10 cellular contexts compared by ENCODE assay signal in the genomic region with DNA sequence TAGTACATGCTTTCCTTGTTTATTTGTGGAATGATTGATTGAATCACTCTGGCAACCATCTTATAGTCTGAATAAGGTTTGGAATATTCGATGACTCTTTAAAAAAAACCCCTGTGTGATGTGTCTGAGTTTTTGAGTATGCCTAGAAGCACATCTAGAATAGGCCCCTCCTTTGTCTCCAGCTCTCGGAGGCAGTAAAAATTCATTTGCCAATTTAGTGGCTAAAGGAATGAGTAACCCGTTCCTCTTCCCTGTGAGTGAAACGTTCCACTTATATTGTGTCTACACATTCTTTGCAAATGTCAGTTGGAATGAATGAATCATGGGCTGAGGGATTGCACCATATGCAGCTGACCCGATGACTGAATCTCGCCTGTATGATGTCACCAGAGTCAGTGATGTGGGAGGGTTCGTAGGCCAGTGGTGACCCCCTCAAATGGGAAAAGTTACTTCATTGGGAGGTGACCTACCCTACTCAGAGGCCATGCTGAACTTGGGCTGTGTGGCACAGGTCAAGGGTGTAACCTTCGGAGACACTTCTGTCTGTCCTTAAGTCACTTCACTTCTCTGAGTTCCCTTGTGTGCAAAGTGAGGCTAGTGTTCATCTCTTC. TPM values are rescaled to one million over a fixed set of nuclear protein-coding genes. Genes with fewer than 3 reads are reported as not detected.
DNase-seq lines count a peak whose midpoint lies in the region; FAIRE-seq and TF ChIP-seq lines count a peak whose summit lies in the region.
"Had no signal": no experiment of that assay in that cellular context is flagged by ENCODE, and none has a peak within 500 bp of the region (broad histone marks: within the 10 kb centered on the region; RNA-seq: fewer than 3 reads in every experiment).

No MANE protein-coding gene starts in this region.

- no peaks in the 10 kb centered on the region for H4K20me1 ChIP-seq in keratinocyte (ENCODE audit: control insufficient read depth, extremely low read depth, insufficient read depth, low read length)

- H3K9me1 ChIP-seq in keratinocyte (ENCODE audit: control insufficient read depth, extremely low read depth, insufficient read depth, low read length): peaks cover 2% of the 10 kb centered on the region

- H3K4me3 ChIP-seq in ACC112 (ENCODE audit: low read depth, low read length) (no peak overlapping the region), keratinocyte (ENCODE audit: control insufficient read depth in 2 of 3, extremely low read depth in 1 of 3, insufficient read depth in 2 of 3, low read depth in 1 of 3, low read length in 3 of 3) (no peak overlapping the region)

- H3K4me1 Mint-ChIP-seq in HFFc6 (ENCODE audit: low read depth) (peaks cover 55% of the 10 kb centered on the region), endothelial cell (ENCODE audit: unreplicated experiment) (peaks cover 3% of the 10 kb centered on the region)

- FAIRE-seq in keratinocyte (lab: Jason Lieb, UNC): peak; percentile 64

- no peak for TF ChIP-seq CTCF in HFFc6 (IDR thresholded peaks at IDR 0.05)
- TF ChIP-seq CTCF in keratinocyte (optimal IDR thresholded peaks at IDR 0.05 in 1 of 3, IDR thresholded peaks at IDR 0.05 in 1 of 3, conservative IDR thresholded peaks at IDR 0.05 in 1 of 3; ENCODE audit: extremely low read depth in 1 of 3, insufficient read depth in 2 of 3, low read length in 3 of 3): no peak
- TF ChIP-seq CTCF in endothelial cell (IDR thresholded peaks at IDR 0.05; ENCODE audit: unreplicated experiment): no peak

- DNase-seq in HFFc6 (peak; percentile 100), keratinocyte (ENCODE audit: low read depth, low spot score) (peak; percentile 89), endothelial cell (ENCODE audit: low spot score) (no peak), substantia nigra (lab: John Stamatoyannopoulos, UW) (no peak), anterior cingulate cortex (lab: John Stamatoyannopoulos, UW) (no peak)
- peak; percentile 69 to 72 for DNase-seq in activated T-cell treated with anti-CD3 and anti-CD28 coated beads, Interleukin-2, amount 50 U/mL, for 48 hours
- no peak for DNase-seq in effector CD8-positive, alpha-beta T cell (lab: John Stamatoyannopoulos, UW)
- DNase-seq: naive B cell had no signal

- peak overlapping the region; percentile 29 for H3K4me2 ChIP-seq in keratinocyte (ENCODE audit: control insufficient read depth, extremely low read depth, insufficient read depth, low read depth, low read length)
- H3K4me2 ChIP-seq: KMS-11 had no signal

- H3K9me3 Mint-ChIP-seq in HFFc6 (no peaks in the 10 kb centered on the region), endothelial cell (ENCODE audit: unreplicated experiment) (no peaks in the 10 kb centered on the region)
- H3K9me3 Mint-ChIP-seq: naive B cell had no signal

- H3K79me2 ChIP-seq in ACC112 (ENCODE audit: control insufficient read depth, insufficient read depth, low read length, unreplicated experiment) (no peaks in the 10 kb centered on the region), keratinocyte (ENCODE audit: control insufficient read depth, insufficient read depth, low read length) (no peaks in the 10 kb centered on the region)

- H3K4me1 ChIP-seq in ACC112 (ENCODE audit: control insufficient read depth, insufficient read depth, low read length, unreplicated experiment) (peaks cover 30% of the 10 kb centered on the region), keratinocyte (ENCODE audit: control insufficient read depth, extremely low read depth, insufficient read depth, low read length) (peaks cover 33% of the 10 kb centered on the region)

- peaks cover 5% of the 10 kb centered on the region for H3K27me3 Mint-ChIP-seq in HFFc6 (ENCODE audit: insufficient read depth)
- H3K27me3 Mint-ChIP-seq in endothelial cell (ENCODE audit: unreplicated experiment): peaks cover 5% of the 10 kb centered on the region

- no peaks in the 10 kb centered on the region for H3K36me3 Mint-ChIP-seq in HFFc6 (ENCODE audit: low read depth)
- peaks cover 2% of the 10 kb centered on the region for H3K36me3 Mint-ChIP-seq in endothelial cell (ENCODE audit: low read depth, unreplicated experiment)
- H3K36me3 Mint-ChIP-seq: naive B cell had no signal

- H3K9me3 ChIP-seq in keratinocyte (ENCODE audit: control insufficient read depth, low read depth, low read length): no peaks in the 10 kb centered on the region

- dilution Hi-C loops in keratinocyte (cut with MboI; ENCODE audit: extremely low pct_ligation_motif_present, low sequenced_read_pairs): no loop called here

- H2AFZ ChIP-seq in ACC112 (ENCODE audit: low read length, unreplicated experiment) (no peak overlapping the region), keratinocyte (ENCODE audit: control insufficient read depth, low read length) (no peak overlapping the region)

- H3K4me3 Mint-ChIP-seq in HFFc6 (peak overlapping the region; percentile 55), endothelial cell (ENCODE audit: unreplicated experiment) (no peak overlapping the region)

- H3K36me3 ChIP-seq in ACC112 (ENCODE audit: insufficient read depth, low read length) (no peaks in the 10 kb centered on the region), keratinocyte (ENCODE audit: control insufficient read depth in 2 of 2, extremely low read depth in 1 of 2, insufficient read depth in 2 of 2, low read length in 2 of 2) (no peaks in the 10 kb centered on the region)

- H3K27ac ChIP-seq in ACC112 (ENCODE audit: low read depth, low read length) (peak overlapping the region; percentile 83), keratinocyte (ENCODE audit: control insufficient read depth, insufficient read depth, low read length) (peak overlapping the region; percentile 66), substantia nigra (ENCODE audit: low read depth, low read length, poor library complexity, severe bottlenecking) (no peak overlapping the region)
- H3K27ac ChIP-seq: KMS-11 had no signal

- H3K27ac Mint-ChIP-seq in HFFc6: peak overlapping the region; percentile 97
- H3K27ac Mint-ChIP-seq in endothelial cell (ENCODE audit: unreplicated experiment): no peak overlapping the region

- no peaks in the 10 kb centered on the region for H3K27me3 ChIP-seq in ACC112 (ENCODE audit: insufficient read depth, low read length)
- H3K27me3 ChIP-seq in keratinocyte (ENCODE audit: control insufficient read depth, extremely low read depth, insufficient read depth, low read length): no peaks in the 10 kb centered on the region

- H3K9ac ChIP-seq in keratinocyte (ENCODE audit: control insufficient read depth, extremely low read depth, insufficient read depth, low read length): peak overlapping the region; percentile 29
- H3K9ac ChIP-seq: KMS-11 had no signal

RNA-seq across cellular contexts. Expression of a gene that starts 21.6 kb away (rescaled TPM):
- 1 to 10 TPM; 5.0 to 6.1 (median 5.4) TPM for total RNA-seq in HFFc6 (2021; fragmentation: NEBNext Ultra II Directional; extraction: Animal tissue kit (Norgen Biotek cat#: 25700))
- 4.0 to 5.8 TPM (median 4.5 TPM) in 3 replicates for polyA plus RNA-seq in keratinocyte
- polyA plus RNA-seq in keratinocyte (2011; ENCODE audit: low read depth): 1.1 TPM
- 3.1 and 3.4 TPM in 2 replicates for polyA plus RNA-seq in keratinocyte (2011; cell fraction: cytosol; rRNA removed)
- 4.7 and 5.6 TPM in 2 replicates for polyA plus RNA-seq in keratinocyte (2011; cell fraction: nucleus; rRNA removed)
- polyA plus RNA-seq in keratinocyte (2012; ENCODE audit: low replicate concordance): 2.8 and 5.2 TPM in 2 replicates
- 6.3 to 10.3 TPM (median 7.0 TPM) in 3 replicates for polyA minus RNA-seq in keratinocyte
- polyA minus RNA-seq in keratinocyte (2011; cell fraction: cytosol; rRNA and poly(A)+ RNA removed): 8.2 TPM
- 7.5 and 8.1 TPM in 2 replicates for polyA minus RNA-seq in keratinocyte (2011; cell fraction: nucleus; rRNA and poly(A)+ RNA removed)
- 6.3 TPM for total RNA-seq in endothelial cell (ENCODE audit: unreplicated experiment)

RNA-seq across cellular contexts. Expression of a gene that starts 21.8 kb away (rescaled TPM):
- total RNA-seq in HFFc6 (2021; fragmentation: NEBNext Ultra II Directional; extraction: Animal tissue kit (Norgen Biotek cat#: 25700)): 10 to 100 TPM; 51.8 to 59.9 (median 57.4) TPM
- 57.2 to 99.4 TPM (median 78.0 TPM) in 3 replicates for polyA plus RNA-seq in keratinocyte
- 54.8 TPM for polyA plus RNA-seq in keratinocyte (2011; ENCODE audit: low read depth)
- polyA plus RNA-seq in keratinocyte (2011; cell fraction: cytosol; rRNA removed): 52.2 and 67.8 TPM in 2 replicates
- polyA plus RNA-seq in keratinocyte (2011; cell fraction: nucleus; rRNA removed): 56.3 and 100 TPM in 2 replicates
- polyA plus RNA-seq in keratinocyte (2012; ENCODE audit: low replicate concordance): 64.9 and 71.9 TPM in 2 replicates
- polyA minus RNA-seq in keratinocyte: 4.3 to 21.9 TPM (median 14.2 TPM) in 3 replicates
- 26.7 TPM for polyA minus RNA-seq in keratinocyte (2011; cell fraction: cytosol; rRNA and poly(A)+ RNA removed)
- polyA minus RNA-seq in keratinocyte (2011; cell fraction: nucleus; rRNA and poly(A)+ RNA removed): 16.5 and 22.0 TPM in 2 replicates
- total RNA-seq in endothelial cell (ENCODE audit: unreplicated experiment): 40.0 TPM

RNA-seq across cellular contexts. Expression of a gene that starts 42.7 kb away (rescaled TPM):
- 1 to 10 TPM; 3.0 to 5.4 (median 3.5) TPM for total RNA-seq in HFFc6 (2021; fragmentation: NEBNext Ultra II Directional; extraction: Animal tissue kit (Norgen Biotek cat#: 25700))
- polyA plus RNA-seq in keratinocyte: 2.3 to 4.6 TPM (median 2.5 TPM) in 3 replicates
- polyA plus RNA-seq in keratinocyte (2011; ENCODE audit: low read depth): 12.0 TPM
- polyA plus RNA-seq in keratinocyte (2011; cell fraction: cytosol; rRNA removed): 3.1 and 4.9 TPM in 2 replicates
- 3.8 and 4.3 TPM in 2 replicates for polyA plus RNA-seq in keratinocyte (2011; cell fraction: nucleus; rRNA removed)
- polyA plus RNA-seq in keratinocyte (2012; ENCODE audit: low replicate concordance): 2.7 and 24.5 TPM in 2 replicates
- 1.7 to 3.1 TPM (median 3.0 TPM) in 3 replicates for polyA minus RNA-seq in keratinocyte
- polyA minus RNA-seq in keratinocyte (2011; cell fraction: cytosol; rRNA and poly(A)+ RNA removed): 11.9 TPM
- 1.5 and 3.2 TPM in 2 replicates for polyA minus RNA-seq in keratinocyte (2011; cell fraction: nucleus; rRNA and poly(A)+ RNA removed)
- 4.4 TPM for total RNA-seq in endothelial cell (ENCODE audit: unreplicated experiment)

RNA-seq across cellular contexts. Expression of a gene that starts 48.9 kb away (rescaled TPM):
- total RNA-seq in HFFc6 (2021; fragmentation: NEBNext Ultra II Directional; extraction: Animal tissue kit (Norgen Biotek cat#: 25700)): 10 to 100 TPM; 56.5 to 68.8 (median 57.3) TPM
- polyA plus RNA-seq in keratinocyte: 21.6 to 31.3 TPM (median 29.3 TPM) in 3 replicates
- 29.4 TPM for polyA plus RNA-seq in keratinocyte (2011; ENCODE audit: low read depth)
- 18.1 and 33.5 TPM in 2 replicates for polyA plus RNA-seq in keratinocyte (2011; cell fraction: cytosol; rRNA removed)
- 59.4 and 69.7 TPM in 2 replicates for polyA plus RNA-seq in keratinocyte (2011; cell fraction: nucleus; rRNA removed)
- polyA plus RNA-seq in keratinocyte (2012; ENCODE audit: low replicate concordance): 34.7 and 35.3 TPM in 2 replicates
- 31.1 to 61.9 TPM (median 31.2 TPM) in 3 replicates for polyA minus RNA-seq in keratinocyte
- 16.7 TPM for polyA minus RNA-seq in keratinocyte (2011; cell fraction: cytosol; rRNA and poly(A)+ RNA removed)
- 31.7 and 73.8 TPM in 2 replicates for polyA minus RNA-seq in keratinocyte (2011; cell fraction: nucleus; rRNA and poly(A)+ RNA removed)
- total RNA-seq in endothelial cell (ENCODE audit: unreplicated experiment): 92.7 TPM

Comparison
In these comparisons a context has a peak if more than half of its experiments do, and no peak if none do; other contexts are left out.
1. DNase-seq: peak in HFFc6 (single experiment), activated T-cell treated with anti-CD3 and anti-CD28 coated beads, Interleukin-2, amount 50 U/mL, for 48 hours (2 of 2) and keratinocyte (single experiment); none in endothelial cell (single experiment), effector CD8-positive, alpha-beta T cell (single experiment), substantia nigra (0 of 49) and anterior cingulate cortex (0 of 58).